Comparison of ENCODE assay signal across 13 cellular contexts in the genomic region with DNA sequence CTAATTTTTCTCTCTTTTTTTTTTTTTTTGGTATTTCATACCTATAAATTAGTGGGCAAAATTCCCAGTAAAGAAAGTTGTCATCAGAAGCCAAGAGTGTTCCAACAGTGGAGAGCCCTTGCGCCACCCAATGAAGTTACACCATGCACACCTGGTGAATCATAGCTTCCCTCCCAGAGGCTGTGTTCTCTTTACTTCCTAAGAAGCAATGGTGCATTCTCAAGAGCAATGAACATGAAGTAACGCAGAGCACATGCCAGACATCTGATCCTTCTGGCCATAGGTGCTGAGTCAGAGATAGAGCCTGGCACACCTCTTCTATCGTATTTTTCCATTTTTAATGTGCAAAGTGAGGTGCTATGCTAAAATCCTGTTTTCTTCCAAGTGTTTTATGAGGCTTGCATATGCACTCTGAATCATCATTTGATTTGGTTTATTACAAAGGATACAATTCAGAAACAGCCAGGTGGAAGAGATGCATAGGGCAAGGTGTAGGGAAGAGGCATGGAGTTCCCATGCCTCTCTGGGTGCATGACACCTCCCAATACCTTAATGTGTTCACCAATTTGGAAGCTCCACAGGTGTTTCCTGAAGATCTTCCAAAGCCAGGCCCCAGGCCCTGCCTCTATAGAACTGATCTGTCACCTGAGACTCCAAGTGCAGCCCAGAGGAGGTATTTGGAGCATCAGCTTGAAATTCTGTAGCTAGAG.
DNase-seq lines count a peak whose midpoint lies in the region; ATAC-seq and TF ChIP-seq lines count a peak whose summit lies in the region.
"Had no signal": no experiment of that assay in that cellular context is flagged by ENCODE, and none has a peak within 500 bp of the region (broad histone marks: within the 10 kb centered on the region; RNA-seq: fewer than 3 reads in every experiment).

No MANE protein-coding gene starts in this region.

- H3F3A ChIP-seq in PC-3 (ENCODE audit: low read length, unreplicated experiment): peaks cover 11% of the 10 kb centered on the region

- TF ChIP-seq CTCF in PC-3 (conservative IDR thresholded peaks at IDR 0.05; ENCODE audit: low read depth, low read length): no peak
- no peak for TF ChIP-seq CTCF in sigmoid colon (IDR thresholded peaks at IDR 0.05)

- H3K27ac ChIP-seq in PC-3 (ENCODE audit: low read length): peak overlapping the region; percentile 86
- peak overlapping the region; percentile 40 for H3K27ac ChIP-seq in epithelial cell of prostate
- H3K27ac ChIP-seq in sigmoid colon: no peak overlapping the region
- H3K27ac ChIP-seq: prostate gland had no signal

- 81 to 90% methylated on average over 3 of the region's 3 CpGs for WGBS in sigmoid colon, 2 donors

- H3K4me1 ChIP-seq in PC-3 (ENCODE audit: insufficient read depth, low read length) (peaks cover 50% of the 10 kb centered on the region), sigmoid colon (peaks cover 0 to 9% (median under 1%) of the 10 kb centered on the region in 4 donors)
- H3K4me1 ChIP-seq: prostate gland had no signal

- ATAC-seq in PC-3: peak; percentile 92
- ATAC-seq: K562 had no signal

- no peaks in the 10 kb centered on the region for H4K20me1 ChIP-seq in PC-3 (ENCODE audit: low read length)

- H3K36me3 ChIP-seq in PC-3 (ENCODE audit: low read depth, low read length): no peaks in the 10 kb centered on the region
- H3K36me3 ChIP-seq in sigmoid colon: no peaks in the 10 kb centered on the region
- H3K36me3 ChIP-seq: prostate gland had no signal

- no TSS peak for BruUV-seq in PC-3 (replicated peaks; lab: Mats Ljungman, UMichigan)

- H2AFZ ChIP-seq in PC-3 (ENCODE audit: low read length): no peak overlapping the region

- POLR2A ChIA-PET in PC-3 (lab: Charles Lee; ENCODE audit: unreplicated experiment): no interaction called here

- TF ChIP-seq EP300 in sigmoid colon (IDR thresholded peaks at IDR 0.05): no peak

- H3K27me3 ChIP-seq in PC-3 (ENCODE audit: low read length) (no peaks in the 10 kb centered on the region), sigmoid colon (no peaks in the 10 kb centered on the region)

- no peaks in the 10 kb centered on the region for H3K79me2 ChIP-seq in PC-3 (ENCODE audit: low read length)

- peak; percentile 58 for DNase-seq in H4 (ENCODE audit: low spot score)
- DNase-seq in PC-3: peak; percentile 99
- peak; percentile 94 for DNase-seq in epithelial cell of prostate (ENCODE audit: low read depth, low spot score)
- peak; percentile 8 for DNase-seq in non-pigmented ciliary epithelial cell (ENCODE audit: low read depth)
- no peak for DNase-seq in SK-N-DZ (ENCODE audit: low spot score)
- no peak for DNase-seq in GM19240 (ENCODE audit: insufficient read length, low spot score)
- DNase-seq in NCI-H1694 (lab: John Stamatoyannopoulos, UW): no peak
- no peak for DNase-seq in sigmoid colon
- DNase-seq: activated CD4-positive, alpha-beta memory T cell treated with anti-CD3 and anti-CD28 coated beads for 36 hours; NCI-H2029 treated with DMSO at 0.1 percent for 48 hours; stimulated activated CD4-positive, alpha-beta T cell treated with anti-CD3 and anti-CD28 coated beads, Interleukin-2, amount 100 ng/mL, for 24 hours had no signal

- H3K4me3 ChIP-seq in PC-3 (ENCODE audit: low read length): no peak overlapping the region
- H3K4me3 ChIP-seq in sigmoid colon: no peak overlapping the region
- H3K4me3 ChIP-seq: K562, prostate gland had no signal

- no peak for TF ChIP-seq POLR2A in sigmoid colon (IDR thresholded peaks at IDR 0.05)

- intact Hi-C loops in PC-3 (cut with micrococcal nuclease): loop anchor here (1.0 to 2.0 kb wide), 4 partner anchors 58 to 407 kb away; no protein-coding TSS in a partner anchor
- intact Hi-C loops in sigmoid colon (cut with DNase I): no loop called here

- H3K9me3 ChIP-seq in PC-3 (ENCODE audit: low read length): no peaks in the 10 kb centered on the region
- no peaks in the 10 kb centered on the region for H3K9me3 ChIP-seq in sigmoid colon
- H3K9me3 ChIP-seq: prostate gland had no signal

- CTCF ChIA-PET in PC-3 (lab: Charles Lee): no interaction called here

- peak overlapping the region; percentile 28 for H3K4me2 ChIP-seq in PC-3 (ENCODE audit: low read length)

- peak overlapping the region; percentile 43 for H3K9ac ChIP-seq in PC-3 (ENCODE audit: low read length)

- H3K9me2 ChIP-seq in PC-3 (replicated peaks; ENCODE audit: low read length): no peaks in the 10 kb centered on the region

Comparison
In these comparisons a context has a peak if more than half of its experiments do, and no peak if none do; other contexts are left out.
1. DNase-seq: peak in H4 (single experiment), PC-3 (single experiment), epithelial cell of prostate (single experiment) and non-pigmented ciliary epithelial cell (single experiment); none in SK-N-DZ (single experiment), GM19240 (single experiment), NCI-H1694 (single experiment) and sigmoid colon (single experiment).
2. H3K27ac ChIP-seq: peak in PC-3 (single experiment) and epithelial cell of prostate (single experiment); none in sigmoid colon (0 of 4).